Comparison of ENCODE assay signal across 10 cellular contexts in the genomic region with DNA sequence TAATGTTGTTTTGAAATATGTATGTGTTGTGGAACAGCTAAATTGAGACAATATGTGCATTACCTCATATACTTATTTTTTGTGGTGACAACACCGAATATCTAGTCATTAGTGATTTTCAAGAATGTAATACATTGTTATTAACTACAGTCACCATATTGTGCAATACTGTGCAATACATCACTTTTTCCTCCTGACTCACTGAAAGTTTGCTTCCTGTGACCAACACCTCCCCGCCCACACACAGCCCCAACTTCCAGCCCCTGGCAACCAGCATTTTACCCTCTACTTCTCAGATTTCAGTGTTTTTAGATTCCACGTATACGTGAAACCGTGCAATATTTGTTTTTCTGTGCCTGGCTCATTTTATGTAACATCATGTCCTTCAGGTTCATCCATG.
DNase-seq lines count a peak whose midpoint lies in the region; ATAC-seq, FAIRE-seq and TF ChIP-seq lines count a peak whose summit lies in the region.
"Had no signal": no experiment of that assay in that cellular context is flagged by ENCODE, and none has a peak within 500 bp of the region (broad histone marks: within the 10 kb centered on the region; RNA-seq: fewer than 3 reads in every experiment).

No MANE protein-coding gene starts in this region.

- no peaks in the 10 kb centered on the region for H3K4me1 Mint-ChIP-seq in WTC11
- H3K4me1 Mint-ChIP-seq: natural killer cell had no signal

- POLR2A ChIA-PET in WTC11 (lab: Charles Lee), result no interaction called here

- H3K27me3 Mint-ChIP-seq in WTC11 (ENCODE audit: low read depth), result no peaks in the 10 kb centered on the region

- in situ Hi-C loops in KBM-7 (cut with MboI; ENCODE audit: low pct_unique_long_range_greater_than_20kb, low sequenced_read_pairs), result no loop called here

- H3K4me3 Mint-ChIP-seq in WTC11, result no peak overlapping the region
- H3K4me3 Mint-ChIP-seq: natural killer cell had no signal

- 0 out of 2 replicates have a peak, but pooled peaks cover 4% of the 10 kb centered on the region for H3K36me3 Mint-ChIP-seq in WTC11
- H3K36me3 Mint-ChIP-seq: natural killer cell had no signal

- peaks cover 15% of the 10 kb centered on the region for H3K9me3 Mint-ChIP-seq in WTC11

- no peak for TF ChIP-seq CTCF in WTC11 (IDR thresholded peaks at IDR 0.05)

- peak; percentile 36 for DNase-seq in activated T-cell treated with anti-CD3 and anti-CD28 coated beads for 48 hours (ENCODE audit: low read depth)
- DNase-seq in activated T-cell treated with anti-CD3 and anti-CD28 coated beads, Interleukin-2, amount 50 U/mL, for 1 hour, result no peak
- no peak for DNase-seq in WTC11 (ENCODE audit: low spot score)
- peak; percentile 74 for DNase-seq in stromal cell of bone marrow (ENCODE audit: low read depth)
- DNase-seq in GM12892 (ENCODE audit: insufficient read length), result no peak
- DNase-seq in KBM-7, result no peak
- DNase-seq: DND-41, natural killer cell had no signal

- ATAC-seq in WTC11 (no peak), HG03571 (IDR thresholded peaks at IDR 0.05; ENCODE audit: unreplicated experiment) (no peak)

- CTCF ChIA-PET in WTC11 (lab: Charles Lee), result no interaction called here

- no peak for TF ChIP-seq POLR2A in GM12892 (IDR thresholded peaks at IDR 0.05; ENCODE audit: low read depth, low read length)

- FAIRE-seq in islet of Langerhans (lab: Jason Lieb, UNC) (peak; percentile 84), GM12892 (lab: Jason Lieb, UNC) (no peak)

- H3K27ac Mint-ChIP-seq in WTC11, result no peak overlapping the region; the same call in 1 of the 2 replicates
- H3K27ac Mint-ChIP-seq: natural killer cell had no signal

TF ChIP-seq in WTC11, 78 proteins besides CTCF, POLR2A, EP300 and RAD21:
- TF ChIP-seq USF1 (CRISPR knock-in tag; IDR thresholded peaks at IDR 0.05) (no peak), GABPB1 (CRISPR knock-in tag; IDR thresholded peaks at IDR 0.05) (peak; percentile 13)
TF ChIP-seq in WTC11: peak in this region for 1.

Comparison
In these comparisons a context has a peak if more than half of its experiments do, and no peak if none do; other contexts are left out.
1. DNase-seq: peak in activated T-cell treated with anti-CD3 and anti-CD28 coated beads for 48 hours (single experiment) and stromal cell of bone marrow (single experiment); none in activated T-cell treated with anti-CD3 and anti-CD28 coated beads, Interleukin-2, amount 50 U/mL, for 1 hour (single experiment), WTC11 (single experiment), GM12892 (single experiment) and KBM-7 (single experiment).